In the genomic region with DNA sequence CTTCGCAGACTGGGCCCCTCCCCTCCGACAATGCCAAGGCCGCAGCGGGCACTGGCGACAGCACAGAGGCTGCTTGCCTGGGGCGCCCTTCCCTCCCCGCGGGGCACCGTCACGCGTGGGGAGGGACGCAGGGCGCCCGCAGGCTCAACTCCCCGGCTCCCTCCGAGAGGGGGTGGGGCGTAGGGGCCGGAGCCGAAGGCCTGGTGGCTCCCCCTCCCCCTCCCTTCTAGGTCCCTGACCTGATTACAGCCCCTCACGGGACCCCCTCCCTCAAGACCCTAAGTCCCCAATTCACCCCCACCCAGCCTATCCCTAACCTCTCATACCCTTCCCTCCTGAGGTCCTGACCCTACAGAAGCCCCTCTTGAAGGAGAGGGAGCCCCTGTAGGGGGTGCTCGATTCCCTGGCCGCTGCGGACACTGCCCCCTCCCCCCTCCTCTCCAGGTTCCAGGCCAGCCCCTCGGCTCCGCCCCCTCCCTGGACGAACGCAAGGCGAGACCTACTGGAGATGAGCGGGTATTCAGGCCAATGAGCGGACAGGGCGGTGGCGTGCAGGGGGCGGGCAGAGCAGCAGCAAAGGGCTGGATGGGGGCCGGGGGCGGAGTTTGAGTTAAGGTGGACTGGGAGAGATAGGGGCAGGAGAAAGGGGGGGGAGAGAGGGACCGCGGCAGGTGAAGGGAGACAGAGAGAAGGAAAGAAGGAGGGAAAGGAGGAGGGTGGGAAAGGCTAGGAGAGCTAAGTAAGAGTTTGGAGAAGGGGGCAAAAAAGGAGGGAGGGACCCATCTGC, we compare ENCODE assay signal across 8 cellular contexts.
DNase-seq lines count a peak whose midpoint lies in the region; ATAC-seq and TF ChIP-seq lines count a peak whose summit lies in the region.

No MANE protein-coding gene starts in this region.

- DNase-seq in AG09319 (ENCODE audit: extremely low read depth, low read depth) (peak; percentile 98), NCI-H524 (lab: John Stamatoyannopoulos, UW) (peak; percentile 95 to 97), choroid plexus epithelial cell (ENCODE audit: low read depth) (peak; percentile 99)
- peak; percentile 98 to 99 for DNase-seq in activated CD4-positive, alpha-beta T cell treated with anti-CD3 and anti-CD28 coated beads for 4 hours
- DNase-seq in stimulated activated CD4-positive, alpha-beta T cell treated with anti-CD3 and anti-CD28 coated beads, Interleukin-1b, Interleukin-23, amount 100 ng/mL, for 1 hour (ENCODE audit: low read depth in 2 of 2), result peak; percentile 96 to 97

- H3K27me3 ChIP-seq in layer of hippocampus (ENCODE audit: control insufficient read depth, insufficient read depth, low read length), result no peaks in the 10 kb centered on the region

- H3K27ac ChIP-seq in layer of hippocampus (ENCODE audit: low read depth, low read length), result peak overlapping the region; percentile 98

- TF ChIP-seq CTCF in AG09319 (IDR thresholded peaks at IDR 0.05; ENCODE audit: low read depth, low read length), result peak; percentile 65
- peak; percentile 69 for TF ChIP-seq CTCF in choroid plexus epithelial cell (conservative IDR thresholded peaks at IDR 0.05; ENCODE audit: low read depth, low read length)

- ATAC-seq in GM19025 (IDR thresholded peaks at IDR 0.05; ENCODE audit: low read depth, unreplicated experiment) (peak; percentile 54), HG03439 (IDR thresholded peaks at IDR 0.05; ENCODE audit: unreplicated experiment) (peak; percentile 53)

- peak overlapping the region; percentile 86 for H3K4me3 ChIP-seq in choroid plexus epithelial cell (ENCODE audit: low read depth, low read length)

Comparison
In these comparisons a context has a peak if more than half of its experiments do, and no peak if none do; other contexts are left out.
1. Peak in every context shown above with its lines: DNase-seq, ATAC-seq, H3K4me3 ChIP-seq and H3K27ac ChIP-seq.